17 cellular contexts compared by ENCODE assay signal in the genomic region with DNA sequence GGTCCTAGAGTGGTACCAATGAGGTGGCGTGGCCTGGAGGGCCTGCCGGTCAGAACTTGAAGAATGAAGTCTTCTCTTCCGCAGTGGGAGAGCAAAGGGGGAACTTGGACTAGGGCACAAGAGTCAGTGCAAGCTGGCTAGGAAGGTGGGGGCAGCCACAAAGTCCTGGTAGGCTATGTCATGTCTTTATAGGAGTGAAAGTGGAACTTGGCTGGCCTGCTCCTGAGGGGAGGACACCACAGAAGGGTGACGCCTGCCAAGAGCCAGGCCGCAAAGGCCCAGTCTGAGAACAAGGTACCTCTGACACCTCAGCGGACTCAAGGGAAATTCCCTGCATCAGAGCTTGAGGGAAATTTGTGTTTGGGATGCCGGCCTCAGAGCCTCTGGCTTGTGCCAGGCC. TPM values are rescaled to one million over a fixed set of nuclear protein-coding genes. Genes with fewer than 3 reads are reported as not detected.
A peak's percentile ranks its signal among the peaks of the same experiment; 100 is the strongest.
DNase-seq lines count a peak whose midpoint lies in the region; ATAC-seq and TF ChIP-seq lines count a peak whose summit lies in the region.
"Had no signal": no experiment of that assay in that cellular context is flagged by ENCODE, and none has a peak within 500 bp of the region (broad histone marks: within the 10 kb centered on the region; RNA-seq: fewer than 3 reads in every experiment).

No MANE protein-coding gene starts in this region.

- no peaks in the 10 kb centered on the region for H3K27me3 ChIP-seq in sigmoid colon
- H3K27me3 ChIP-seq: colonic mucosa, neutrophil had no signal

- TF ChIP-seq EP300 in sigmoid colon (IDR thresholded peaks at IDR 0.05): no peak

- ATAC-seq in WTC11 (no peak), sciatic nerve (peak; percentile 73), GM21515 (IDR thresholded peaks at IDR 0.05; ENCODE audit: unreplicated experiment) (no peak)

- peak overlapping the region in 2 of 4 donors; percentile 40 to 76 for H3K27ac ChIP-seq in sigmoid colon
- H3K27ac ChIP-seq: colonic mucosa, neutrophil had no signal

- H3K9me3 ChIP-seq in sigmoid colon: no peaks in the 10 kb centered on the region
- H3K9me3 ChIP-seq: colonic mucosa, neutrophil had no signal

- POLR2A ChIA-PET in WTC11 (lab: Charles Lee): no interaction called here

- WGBS in sigmoid colon, 2 donors: 90 to 91% methylated on average over 7 of the region's 7 CpGs

- H3K4me3 ChIP-seq in sigmoid colon: no peak overlapping the region
- H3K4me3 ChIP-seq: colonic mucosa had no signal

- DNase-seq in M059J (ENCODE audit: low read depth): peak; percentile 75
- no peak for DNase-seq in WTC11 (ENCODE audit: low spot score)
- peak; percentile 28 for DNase-seq in kidney tubule cell (ENCODE audit: low spot score)
- DNase-seq in sciatic nerve (ENCODE audit: low spot score): no peak
- no peak for DNase-seq in progenitor cell of endocrine pancreas (ENCODE audit: low spot score, unreplicated experiment)
- no peak for DNase-seq in sigmoid colon
- no peak for DNase-seq in NCI-H2171 treated with DMSO at 0.1 percent for 48 hours (lab: John Stamatoyannopoulos, UW)
- DNase-seq: activated CD4-positive, alpha-beta memory T cell treated with anti-CD3 and anti-CD28 coated beads for 36 hours; AML-193; colonic mucosa; DMS 273 treated with DMSO at 0.1 percent for 48 hours; Karpas-422; NCI-H2107; SHP77 treated with DMSO at 0.1 percent for 48 hours; stimulated activated CD4-positive, alpha-beta T cell treated with anti-CD3 and anti-CD28 coated beads, Interleukin-12 subunit alpha, Interleukin-12 subunit beta, amount 100 ng/mL, for 4 hours had no signal

- H3K4me1 Mint-ChIP-seq in WTC11: 0 out of 2 replicates have a peak, but pooled peaks cover 3% of the 10 kb centered on the region
- peaks cover 5% of the 10 kb centered on the region for H3K4me1 Mint-ChIP-seq in progenitor cell of endocrine pancreas (ENCODE audit: low read depth)

- no peaks in the 10 kb centered on the region for H3K36me3 ChIP-seq in sigmoid colon
- H3K36me3 ChIP-seq: colonic mucosa, neutrophil had no signal

- no peaks in the 10 kb centered on the region for H3K36me3 Mint-ChIP-seq in WTC11
- peaks cover 3% of the 10 kb centered on the region for H3K36me3 Mint-ChIP-seq in progenitor cell of endocrine pancreas (ENCODE audit: insufficient read depth)
- H3K36me3 Mint-ChIP-seq: activated CD4-positive, alpha-beta memory T cell treated with anti-CD3 and anti-CD28 coated beads for 36 hours had no signal

- no peak for TF ChIP-seq POLR2A in sigmoid colon (IDR thresholded peaks at IDR 0.05)

- 0 out of 2 replicates have a peak overlapping the region, but pooled peaks have one; percentile 9 for H3K27ac Mint-ChIP-seq in WTC11
- no peak overlapping the region for H3K27ac Mint-ChIP-seq in progenitor cell of endocrine pancreas
- H3K27ac Mint-ChIP-seq: activated CD4-positive, alpha-beta memory T cell treated with anti-CD3 and anti-CD28 coated beads for 36 hours had no signal

- H3K27me3 Mint-ChIP-seq in WTC11 (ENCODE audit: low read depth) (no peaks in the 10 kb centered on the region), progenitor cell of endocrine pancreas (peaks cover 3% of the 10 kb centered on the region)

- peaks cover 0 to 60% (median 43%) of the 10 kb centered on the region in 4 donors for H3K4me1 ChIP-seq in sigmoid colon
- H3K4me1 ChIP-seq: colonic mucosa had no signal

- H3K9me3 Mint-ChIP-seq in WTC11: no peaks in the 10 kb centered on the region
- no peaks in the 10 kb centered on the region for H3K9me3 Mint-ChIP-seq in progenitor cell of endocrine pancreas (ENCODE audit: low read depth)
- H3K9me3 Mint-ChIP-seq: activated CD4-positive, alpha-beta memory T cell treated with anti-CD3 and anti-CD28 coated beads for 36 hours had no signal

- H3K4me3 Mint-ChIP-seq in WTC11: no peak overlapping the region
- H3K4me3 Mint-ChIP-seq in progenitor cell of endocrine pancreas (ENCODE audit: low read depth): no peak overlapping the region
- H3K4me3 Mint-ChIP-seq: activated CD4-positive, alpha-beta memory T cell treated with anti-CD3 and anti-CD28 coated beads for 36 hours had no signal

- intact Hi-C loops in sciatic nerve (cut with DNase I) (no loop called here), sigmoid colon (cut with DNase I) (no loop called here)

- TF ChIP-seq CTCF in WTC11 (IDR thresholded peaks at IDR 0.05) (no peak), progenitor cell of endocrine pancreas (IDR thresholded peaks at IDR 0.05; ENCODE audit: unreplicated experiment) (no peak), sigmoid colon (IDR thresholded peaks at IDR 0.05) (no peak)

- CTCF ChIA-PET in WTC11 (lab: Charles Lee): interaction anchor here (0.6 to 2.0 kb wide), 2 partner anchors 15 to 576 kb away, joined by 3 to 9 read pairs; no protein-coding TSS in a partner anchor

TF ChIP-seq in WTC11, 78 proteins besides CTCF, POLR2A, EP300 and RAD21:
- no peak for TF ChIP-seq ZNF423 (CRISPR knock-in tag; IDR thresholded peaks at IDR 0.05)
- TF ChIP-seq ZNF396 (CRISPR knock-in tag; IDR thresholded peaks at IDR 0.05; ENCODE audit: borderline replicate concordance): no peak
- TF ChIP-seq, protein P1, sequence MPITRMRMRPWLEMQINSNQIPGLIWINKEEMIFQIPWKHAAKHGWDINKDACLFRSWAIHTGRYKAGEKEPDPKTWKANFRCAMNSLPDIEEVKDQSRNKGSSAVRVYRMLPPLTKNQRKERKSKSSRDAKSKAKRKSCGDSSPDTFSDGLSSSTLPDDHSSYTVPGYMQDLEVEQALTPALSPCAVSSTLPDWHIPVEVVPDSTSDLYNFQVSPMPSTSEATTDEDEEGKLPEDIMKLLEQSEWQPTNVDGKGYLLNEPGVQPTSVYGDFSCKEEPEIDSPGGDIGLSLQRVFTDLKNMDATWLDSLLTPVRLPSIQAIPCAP (CRISPR knock-in tag; IDR thresholded peaks at IDR 0.05): no peak

RNA-seq across cellular contexts. Expression of a gene that starts 32.2 kb away (rescaled TPM):
- 11.9 and 23.1 TPM in 2 replicates for total RNA-seq in M059J (2014; rRNA removed; shearing (Covaris generic))
- 14.2 to 15.2 TPM (median 14.5 TPM) in 3 replicates for total RNA-seq in WTC11 (2021)
- 36.2 TPM for total RNA-seq in sciatic nerve
- 19.0 and 20.8 TPM in 2 replicates for total RNA-seq in progenitor cell of endocrine pancreas
- 100 to 1,000 TPM; 189 to 255 (median 219) TPM for total RNA-seq in sigmoid colon
- 10 to 100 TPM in 1 of 3 donors, 1 to 10 TPM in 2; 6.2 to 29.6 (median 9.6) TPM for polyA plus RNA-seq in sigmoid colon

Comparison
In these comparisons a context has a peak if more than half of its experiments do, and no peak if none do; other contexts are left out.
1. DNase-seq: peak in M059J (single experiment) and kidney tubule cell (single experiment); none in WTC11 (single experiment), sciatic nerve (single experiment), progenitor cell of endocrine pancreas (single experiment), sigmoid colon (single experiment) and NCI-H2171 treated with DMSO at 0.1 percent for 48 hours (single experiment).